33 cellular contexts compared by ENCODE assay signal in genomic region chr15:26910715-26911114, GRCh38. TPM values are rescaled to one million over a fixed set of nuclear protein-coding genes. Genes with fewer than 3 reads are reported as not detected.
"Had no signal": no experiment of that assay in that cellular context is flagged by ENCODE, and none has a peak within 500 bp of the region (broad histone marks: within the 10 kb centered on the region; RNA-seq: fewer than 3 reads in every experiment).

No MANE protein-coding gene starts in this region.

- H3K27me3 Mint-ChIP-seq: activated CD4-positive, alpha-beta memory T cell treated with anti-CD3 and anti-CD28 coated beads for 36 hours; activated CD4-positive, alpha-beta T cell treated with anti-CD3 and anti-CD28 coated beads for 36 hours; activated CD4-positive, alpha-beta T cell treated with anti-CD3 and anti-CD28 coated beads, Interleukin-2, amount 10 ng/mL, durations not matched to agents 24 days and 14 days; activated CD8-positive, alpha-beta memory T cell treated with anti-CD3 and anti-CD28 coated beads, Interleukin-2, amount 10 ng/mL, durations not matched to agents 7 days and 5 days; activated naive CD4-positive, alpha-beta T cell treated with anti-CD3 and anti-CD28 coated beads, Interleukin-2, amount 50 U/mL, for 24 hours; activated naive CD8-positive, alpha-beta T cell treated with anti-CD3 and anti-CD28 coated beads for 36 hours; activated naive CD8-positive, alpha-beta T cell treated with anti-CD3 and anti-CD28 coated beads, Interleukin-2, amount 50 U/mL, for 24 hours; effector memory CD8-positive, alpha-beta T cell had no signal

- H3K4me3 Mint-ChIP-seq: activated CD4-positive, alpha-beta memory T cell treated with anti-CD3 and anti-CD28 coated beads for 36 hours; activated CD4-positive, alpha-beta T cell treated with anti-CD3 and anti-CD28 coated beads for 36 hours; activated CD4-positive, alpha-beta T cell treated with anti-CD3 and anti-CD28 coated beads, Interleukin-2, amount 10 ng/mL, durations not matched to agents 24 days and 14 days; activated CD8-positive, alpha-beta memory T cell treated with anti-CD3 and anti-CD28 coated beads, Interleukin-2, amount 10 ng/mL, durations not matched to agents 7 days and 5 days; activated CD8-positive, alpha-beta T cell treated with anti-CD3 and anti-CD28 coated beads, Interleukin-2, amount 10 ng/mL, durations not matched to agents 7 days and 5 days; activated naive CD4-positive, alpha-beta T cell treated with anti-CD3 and anti-CD28 coated beads for 36 hours; activated naive CD4-positive, alpha-beta T cell treated with anti-CD3 and anti-CD28 coated beads, Interleukin-2, amount 50 U/mL, for 24 hours; activated naive CD8-positive, alpha-beta T cell treated with anti-CD3 and anti-CD28 coated beads for 36 hours; activated naive CD8-positive, alpha-beta T cell treated with anti-CD3 and anti-CD28 coated beads, Interleukin-2, amount 50 U/mL, for 24 hours; activated T-helper 1 cell treated with anti-CD3 and anti-CD28 coated beads, Interleukin-12 subunit alpha, Interleukin-12 subunit beta, Interleukin-2, Interleukin-4 antibody, amounts not matched to agents 30 ng/mL and 10 ng/mL and 1 ng/mL, durations not matched to agents 14 hours and 24 hours and 36 hours; effector memory CD8-positive, alpha-beta T cell had no signal

- H3K4me3 ChIP-seq: adrenal gland, body of pancreas, esophagus muscularis mucosa, gastroesophageal sphincter had no signal

- DNase-seq: activated CD4-positive, alpha-beta memory T cell treated with anti-CD3 and anti-CD28 coated beads for 36 hours; activated CD4-positive, alpha-beta T cell treated with anti-CD3 and anti-CD28 coated beads for 36 hours; activated CD4-positive, alpha-beta T cell treated with anti-CD3 and anti-CD28 coated beads, Interleukin-2, amount 10 ng/mL, durations not matched to agents 24 days and 14 days; activated CD4-positive, CD25-positive, alpha-beta regulatory T cell; activated CD4-positive, CD25-positive, alpha-beta regulatory T cell treated with anti-CD3 and anti-CD28 coated beads, Interleukin-2, amount 50 U/mL, for 72 hours; activated CD8-positive, alpha-beta memory T cell treated with anti-CD3 and anti-CD28 coated beads, Interleukin-2, amount 10 ng/mL, durations not matched to agents 7 days and 5 days; activated CD8-positive, alpha-beta memory T cell treated with anti-CD3 and anti-CD28 coated beads, Interleukin-2, amount 50 U/mL, for 4 hours; activated CD8-positive, alpha-beta T cell treated with anti-CD3 and anti-CD28 coated beads, Interleukin-2, amount 10 ng/mL, durations not matched to agents 7 days and 5 days; activated effector memory CD4-positive, alpha-beta T cell treated with anti-CD3 and anti-CD28 coated beads, Interleukin-2, amount 50 U/mL, for 16 hours; activated naive CD4-positive, alpha-beta T cell treated with anti-CD3 and anti-CD28 coated beads for 36 hours; activated naive CD8-positive, alpha-beta T cell treated with anti-CD3 and anti-CD28 coated beads for 36 hours; activated naive CD8-positive, alpha-beta T cell treated with anti-CD3 and anti-CD28 coated beads, Interleukin-2, amount 50 U/mL, for 24 hours; activated T-cell treated with anti-CD3 and anti-CD28 coated beads, Interleukin-2, amount 50 U/mL, for 1 hour; activated T-cell treated with anti-CD3 and anti-CD28 coated beads, Interleukin-2, amount 50 U/mL, for 48 hours; adrenal gland; amygdala; aorta; body of pancreas; cortex of kidney; dermis blood vessel endothelial cell; effector CD4-positive, alpha-beta T cell; effector memory CD8-positive, alpha-beta T cell; erythroblast; foreskin keratinocyte; T-helper 2 cell had no signal

- H3K9me3 ChIP-seq: adrenal gland, body of pancreas had no signal

- H3K36me3 Mint-ChIP-seq: activated CD4-positive, alpha-beta memory T cell treated with anti-CD3 and anti-CD28 coated beads for 36 hours; activated CD8-positive, alpha-beta memory T cell treated with anti-CD3 and anti-CD28 coated beads, Interleukin-2, amount 10 ng/mL, durations not matched to agents 7 days and 5 days; activated naive CD8-positive, alpha-beta T cell treated with anti-CD3 and anti-CD28 coated beads for 36 hours had no signal

- H3K27me3 ChIP-seq: adrenal gland, body of pancreas, esophagus muscularis mucosa, foreskin keratinocyte, gastroesophageal sphincter had no signal

- H3K4me1 ChIP-seq: adrenal gland, body of pancreas, esophagus muscularis mucosa, foreskin keratinocyte, gastroesophageal sphincter had no signal

- H3K27ac Mint-ChIP-seq: activated CD4-positive, alpha-beta memory T cell treated with anti-CD3 and anti-CD28 coated beads for 36 hours; activated CD4-positive, alpha-beta T cell treated with anti-CD3 and anti-CD28 coated beads for 36 hours; activated CD4-positive, alpha-beta T cell treated with anti-CD3 and anti-CD28 coated beads, Interleukin-2, amount 10 ng/mL, durations not matched to agents 24 days and 14 days; activated CD8-positive, alpha-beta memory T cell treated with anti-CD3 and anti-CD28 coated beads, Interleukin-2, amount 10 ng/mL, durations not matched to agents 7 days and 5 days; activated CD8-positive, alpha-beta T cell treated with anti-CD3 and anti-CD28 coated beads, Interleukin-2, amount 10 ng/mL, durations not matched to agents 7 days and 5 days; activated naive CD4-positive, alpha-beta T cell treated with anti-CD3 and anti-CD28 coated beads for 36 hours; activated naive CD4-positive, alpha-beta T cell treated with anti-CD3 and anti-CD28 coated beads, Interleukin-2, amount 50 U/mL, for 24 hours; activated naive CD8-positive, alpha-beta T cell treated with anti-CD3 and anti-CD28 coated beads for 36 hours; activated naive CD8-positive, alpha-beta T cell treated with anti-CD3 and anti-CD28 coated beads, Interleukin-2, amount 50 U/mL, for 24 hours; activated T-helper 1 cell treated with anti-CD3 and anti-CD28 coated beads, Interleukin-12 subunit alpha, Interleukin-12 subunit beta, Interleukin-2, Interleukin-4 antibody, amounts not matched to agents 30 ng/mL and 10 ng/mL and 1 ng/mL, durations not matched to agents 14 hours and 24 hours and 36 hours; activated T-helper 2 cell treated with anti-CD3 and anti-CD28 coated beads, Interferon-gamma antibody, Interleukin-2, Interleukin-4, amounts not matched to agents 10 μg/mL and 5 μg/mL and 100 μg/mL, durations not matched to agents 14 hours and 24 hours and 36 hours; effector memory CD8-positive, alpha-beta T cell had no signal

- H3K4me1 Mint-ChIP-seq: activated CD4-positive, alpha-beta T cell treated with anti-CD3 and anti-CD28 coated beads for 36 hours; activated CD4-positive, alpha-beta T cell treated with anti-CD3 and anti-CD28 coated beads, Interleukin-2, amount 10 ng/mL, durations not matched to agents 24 days and 14 days; activated CD8-positive, alpha-beta memory T cell treated with anti-CD3 and anti-CD28 coated beads, Interleukin-2, amount 10 ng/mL, durations not matched to agents 7 days and 5 days; activated naive CD4-positive, alpha-beta T cell treated with anti-CD3 and anti-CD28 coated beads, Interleukin-2, amount 50 U/mL, for 24 hours; activated naive CD8-positive, alpha-beta T cell treated with anti-CD3 and anti-CD28 coated beads for 36 hours; activated naive CD8-positive, alpha-beta T cell treated with anti-CD3 and anti-CD28 coated beads, Interleukin-2, amount 50 U/mL, for 24 hours had no signal

- H3K27ac ChIP-seq: adrenal gland, body of pancreas, esophagus muscularis mucosa, foreskin keratinocyte, gastroesophageal sphincter had no signal

- H3K36me3 ChIP-seq: adrenal gland had no signal

- ATAC-seq: activated CD4-positive, alpha-beta T cell treated with anti-CD3 and anti-CD28 coated beads for 36 hours; activated CD8-positive, alpha-beta memory T cell treated with anti-CD3 and anti-CD28 coated beads, Interleukin-2, amount 10 ng/mL, durations not matched to agents 7 days and 5 days; activated CD8-positive, alpha-beta T cell treated with anti-CD3 and anti-CD28 coated beads, Interleukin-2, amount 10 ng/mL, durations not matched to agents 7 days and 5 days; activated naive CD8-positive, alpha-beta T cell treated with anti-CD3 and anti-CD28 coated beads, Interleukin-2, amount 50 U/mL, for 24 hours; body of pancreas; effector memory CD8-positive, alpha-beta T cell; foreskin keratinocyte; gastroesophageal sphincter had no signal

RNA-seq across cellular contexts. Expression of gene GABRA5, which starts 43.9 kb away (rescaled TPM):
- total RNA-seq: activated CD4-positive, alpha-beta memory T cell treated with anti-CD3 and anti-CD28 coated beads for 36 hours; activated CD4-positive, alpha-beta T cell treated with anti-CD3 and anti-CD28 coated beads for 36 hours; activated CD4-positive, alpha-beta T cell treated with anti-CD3 and anti-CD28 coated beads, Interleukin-2, amount 10 ng/mL, durations not matched to agents 24 days and 14 days; activated CD8-positive, alpha-beta memory T cell treated with anti-CD3 and anti-CD28 coated beads for 36 hours; activated CD8-positive, alpha-beta memory T cell treated with anti-CD3 and anti-CD28 coated beads, Interleukin-2, amount 10 ng/mL, durations not matched to agents 7 days and 5 days; activated CD8-positive, alpha-beta T cell treated with anti-CD3 and anti-CD28 coated beads, Interleukin-2, amount 10 ng/mL, durations not matched to agents 7 days and 5 days; activated naive CD4-positive, alpha-beta T cell treated with anti-CD3 and anti-CD28 coated beads for 36 hours; activated naive CD8-positive, alpha-beta T cell treated with anti-CD3 and anti-CD28 coated beads for 36 hours; activated T-helper 1 cell treated with anti-CD3 and anti-CD28 coated beads, Interleukin-12 subunit alpha, Interleukin-12 subunit beta, Interleukin-2, Interleukin-4 antibody, amounts not matched to agents 30 ng/mL and 10 ng/mL and 1 ng/mL, durations not matched to agents 14 hours and 24 hours and 36 hours; activated T-helper 2 cell treated with anti-CD3 and anti-CD28 coated beads, Interferon-gamma antibody, Interleukin-2, Interleukin-4, amounts not matched to agents 10 μg/mL and 5 μg/mL and 100 μg/mL, durations not matched to agents 14 hours and 24 hours and 36 hours; adrenal gland; aorta; dermis blood vessel endothelial cell; foreskin keratinocyte; glomerular endothelial cell; T-helper 1 cell treated with Interleukin-12 subunit alpha and Interleukin-12 subunit beta and Interleukin-4 antibody, amounts not matched to agents 30 ng/mL and 1 ng/mL, for 36 hours had no signal
- polyA plus RNA-seq: aorta, foreskin keratinocyte had no signal
